Comparison of ENCODE assay signal across 1 cellular context in the genomic region with DNA sequence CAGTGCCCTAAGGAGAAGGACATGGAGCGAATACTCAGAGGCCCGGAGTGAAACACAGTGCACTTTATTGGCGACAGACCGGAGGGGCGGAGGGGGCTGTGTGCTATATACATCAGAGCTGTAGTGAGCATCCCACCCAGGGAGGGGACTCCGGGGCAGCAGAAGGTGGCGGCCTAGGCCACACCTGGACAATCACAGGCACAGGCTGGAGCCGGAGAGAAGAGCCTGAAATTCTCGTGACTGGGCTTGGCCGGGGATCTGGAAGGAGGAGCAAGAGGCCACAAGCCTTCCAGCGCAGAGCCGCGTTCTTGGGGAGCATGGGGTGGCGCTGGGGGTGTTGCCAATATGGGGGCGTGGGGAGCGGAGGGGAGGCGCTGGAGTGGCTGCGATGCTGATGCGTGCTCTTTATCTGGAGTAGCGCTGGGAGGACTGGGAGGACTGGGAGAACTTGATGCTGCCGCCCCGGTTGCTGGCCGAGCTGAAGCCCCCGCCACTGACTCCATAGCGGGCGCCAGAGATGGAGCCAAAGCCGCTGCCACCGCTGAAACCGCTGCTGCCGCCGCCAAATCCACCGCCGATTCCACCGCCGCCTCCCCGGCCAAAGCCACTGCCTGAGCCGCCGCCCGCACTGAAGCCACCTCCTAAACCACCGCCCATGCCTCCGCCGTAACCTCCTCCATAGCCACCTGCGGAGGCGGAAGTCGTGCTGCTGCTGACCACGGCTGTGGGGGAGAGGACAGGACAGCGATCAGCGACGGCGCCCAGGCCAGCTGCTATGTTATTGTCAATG.
TF ChIP-seq lines count a peak whose summit lies in the region.

No MANE protein-coding gene starts in this region.

TF ChIP-seq in IMR-90, 13 proteins besides CTCF, POLR2A, EP300 and RAD21:
- TF ChIP-seq MAFK (IDR thresholded peaks at IDR 0.05; ENCODE audit: low read depth, low read length) (no peak), CEBPB (IDR thresholded peaks at IDR 0.05; ENCODE audit: low read depth, low read length) (no peak), MAZ (IDR thresholded peaks at IDR 0.05; ENCODE audit: borderline replicate concordance, low read depth, low read length) (no peak), SMC3 (IDR thresholded peaks at IDR 0.05; ENCODE audit: low read depth, low read length) (no peak)
TF ChIP-seq in IMR-90: peak in this region for 0.
